9 cellular contexts compared by ENCODE assay signal in the genomic region with DNA sequence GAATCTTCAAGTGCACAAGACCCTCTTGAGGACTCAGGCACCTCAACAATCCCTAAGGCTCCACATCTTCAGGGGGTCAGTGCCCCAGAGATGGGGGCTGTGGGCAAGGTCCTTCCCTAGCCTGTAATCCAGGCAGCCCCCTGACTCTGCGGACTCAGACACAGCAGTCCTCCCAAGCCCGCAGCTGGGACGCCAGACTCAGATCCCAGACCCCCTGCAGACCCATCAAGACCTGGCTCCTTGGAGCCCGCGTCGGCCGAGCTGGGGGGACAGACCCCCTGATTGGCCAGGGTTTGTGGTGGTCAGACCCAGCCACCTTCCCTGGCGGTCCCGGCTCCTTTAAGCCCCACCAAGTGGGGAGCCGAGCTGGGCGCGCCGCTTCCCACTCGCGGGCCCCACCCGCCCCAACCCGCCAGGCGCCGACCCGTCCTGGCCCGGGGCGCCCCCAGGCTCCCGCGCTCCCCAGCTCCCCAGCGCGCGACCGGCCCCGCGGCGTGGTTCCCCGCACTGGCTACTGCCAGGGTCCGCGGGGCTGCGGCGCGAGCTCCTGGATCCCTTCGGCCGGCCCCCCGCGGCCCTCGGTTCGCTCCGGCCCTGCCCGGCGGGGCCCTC. TPM values are rescaled to one million over a fixed set of nuclear protein-coding genes. Genes with fewer than 3 reads are reported as not detected.
A peak's percentile ranks its signal among the peaks of the same experiment; 100 is the strongest.
DNase-seq lines count a peak whose midpoint lies in the region; ATAC-seq lines count a peak whose summit lies in the region.
"Had no signal": no experiment of that assay in that cellular context is flagged by ENCODE, and none has a peak within 500 bp of the region (broad histone marks: within the 10 kb centered on the region; RNA-seq: fewer than 3 reads in every experiment).

No MANE protein-coding gene starts in this region.

- intact Hi-C loops in activated naive CD4-positive, alpha-beta T cell treated with anti-CD3 and anti-CD28 coated beads for 36 hours (cut with micrococcal nuclease) = loop anchor here (2.0 kb wide), 1 partner anchor 54 kb away; no protein-coding TSS in a partner anchor
- intact Hi-C loops in aorta (cut with DNase I) = no loop called here

- no peak for DNase-seq in activated naive CD4-positive, alpha-beta T cell treated with anti-CD3 and anti-CD28 coated beads for 36 hours
- no peak for DNase-seq in activated naive CD4-positive, alpha-beta T cell treated with Interleukin-2 at 50 U/mL for 16 hours
- no peak for DNase-seq in effector memory CD4-positive, alpha-beta T cell
- peak; percentile 44 to 78 for DNase-seq in aorta
- DNase-seq in NCI-H2029 treated with DMSO at 0.1 percent for 48 hours (lab: John Stamatoyannopoulos, UW) = no peak

- peak overlapping the region; percentile 73 to 77 for H3K9ac ChIP-seq in mucosa of rectum (ENCODE audit: low read depth in 1 of 2, low read length in 2 of 2)

- no peak overlapping the region for H3K27ac ChIP-seq in effector memory CD4-positive, alpha-beta T cell (ENCODE audit: insufficient read depth, low read length, poor library complexity, severe bottlenecking)
- H3K27ac ChIP-seq in mucosa of rectum (ENCODE audit: low read depth in 2 of 2, low read length in 2 of 2) (peak overlapping the region in 1 of 2 donors; percentile 58), aorta (ENCODE audit: low read depth in 1 of 2, low read length in 2 of 2) (peak overlapping the region in 1 of 2 donors; percentile 49)

- no peaks in the 10 kb centered on the region for H3K9me3 ChIP-seq in effector memory CD4-positive, alpha-beta T cell (ENCODE audit: control insufficient read depth, low read length)
- H3K9me3 ChIP-seq in mucosa of rectum (ENCODE audit: control insufficient read depth in 2 of 2, low read length in 2 of 2) = no peaks in the 10 kb centered on the region
- H3K9me3 ChIP-seq in aorta (ENCODE audit: control insufficient read depth, low read length) = no peaks in the 10 kb centered on the region

- WGBS in aorta, 2 donors = 0 to 1% methylated on average over 33 to 46 of the region's 46 CpGs

- no peaks in the 10 kb centered on the region for H3K36me3 Mint-ChIP-seq in activated naive CD4-positive, alpha-beta T cell treated with anti-CD3 and anti-CD28 coated beads for 36 hours (ENCODE audit: low read depth)

- ATAC-seq in aorta (ENCODE audit: low FRiP score) (no peak), HG02623 (IDR thresholded peaks at IDR 0.05; ENCODE audit: unreplicated experiment) (no peak), GM18858 (IDR thresholded peaks at IDR 0.05; ENCODE audit: unreplicated experiment) (no peak)

- H3K4me1 Mint-ChIP-seq in activated naive CD4-positive, alpha-beta T cell treated with anti-CD3 and anti-CD28 coated beads for 36 hours (ENCODE audit: low read depth) = peaks cover 25% of the 10 kb centered on the region

- H3K4me3 ChIP-seq in effector memory CD4-positive, alpha-beta T cell (ENCODE audit: insufficient read depth, low read depth, low read length, poor library complexity, severe bottlenecking) = peak overlapping the region; percentile 46
- H3K4me3 ChIP-seq in mucosa of rectum (ENCODE audit: low read length in 2 of 2) = peak overlapping the region; percentile 66 to 79
- H3K4me3 ChIP-seq in aorta (ENCODE audit: low read length in 2 of 2) = peak overlapping the region; percentile 80 to 86

- peaks cover 18% of the 10 kb centered on the region for H3K4me1 ChIP-seq in effector memory CD4-positive, alpha-beta T cell (ENCODE audit: control insufficient read depth, insufficient read depth, low read length, poor library complexity, severe bottlenecking)
- H3K4me1 ChIP-seq in mucosa of rectum (ENCODE audit: control insufficient read depth in 2 of 2, insufficient read depth in 2 of 2, low read length in 2 of 2) (peaks cover 46 to 52% of the 10 kb centered on the region in 2 donors), aorta (ENCODE audit: control insufficient read depth in 1 of 2, insufficient read depth in 2 of 2, low read length in 2 of 2) (no peaks in the 10 kb centered on the region)

- peak overlapping the region; percentile 45 for H3K4me3 Mint-ChIP-seq in activated naive CD4-positive, alpha-beta T cell treated with anti-CD3 and anti-CD28 coated beads for 36 hours

- CTCF ChIA-PET in activated naive CD4-positive, alpha-beta T cell treated with anti-CD3 and anti-CD28 coated beads for 36 hours (lab: Charles Lee) = no interaction called here

- H3K27ac Mint-ChIP-seq in activated naive CD4-positive, alpha-beta T cell treated with anti-CD3 and anti-CD28 coated beads for 36 hours = no peak overlapping the region
- H3K27ac Mint-ChIP-seq: T-helper 1 cell treated with Interleukin-12 subunit alpha and Interleukin-12 subunit beta and Interleukin-4 antibody, amounts not matched to agents 30 μg/mL and 1 μg/mL, for 36 hours had no signal

- no peaks in the 10 kb centered on the region for H3K36me3 ChIP-seq in effector memory CD4-positive, alpha-beta T cell (ENCODE audit: control insufficient read depth, insufficient read depth, low read length)
- H3K36me3 ChIP-seq in mucosa of rectum (ENCODE audit: control insufficient read depth in 2 of 2, insufficient read depth in 2 of 2, low read length in 2 of 2) (no peaks in the 10 kb centered on the region), aorta (ENCODE audit: control insufficient read depth in 1 of 2, insufficient read depth in 2 of 2, low read length in 1 of 2) (no peaks in the 10 kb centered on the region)

- H3K27me3 Mint-ChIP-seq in activated naive CD4-positive, alpha-beta T cell treated with anti-CD3 and anti-CD28 coated beads for 36 hours (ENCODE audit: low read depth) = peaks cover 27% of the 10 kb centered on the region

- peaks cover 4% of the 10 kb centered on the region for H3K27me3 ChIP-seq in effector memory CD4-positive, alpha-beta T cell (replicated peaks; ENCODE audit: control insufficient read depth, insufficient read depth, low read length, poor library complexity, severe bottlenecking)
- peaks cover 10 to 11% of the 10 kb centered on the region in 2 donors for H3K27me3 ChIP-seq in mucosa of rectum (ENCODE audit: control insufficient read depth in 2 of 2, insufficient read depth in 2 of 2, low read length in 2 of 2)
- no peaks in the 10 kb centered on the region for H3K27me3 ChIP-seq in aorta (ENCODE audit: control insufficient read depth in 1 of 2, insufficient read depth in 2 of 2, low read length in 1 of 2)

- H3K9me3 Mint-ChIP-seq in activated naive CD4-positive, alpha-beta T cell treated with anti-CD3 and anti-CD28 coated beads for 36 hours = no peaks in the 10 kb centered on the region
- H3K9me3 Mint-ChIP-seq: T-helper 1 cell treated with Interleukin-12 subunit alpha and Interleukin-12 subunit beta and Interleukin-4 antibody, amounts not matched to agents 30 μg/mL and 1 μg/mL, for 36 hours had no signal

RNA-seq across cellular contexts. Expression of a gene that starts 0.5 kb away (rescaled TPM):
- 1 to 10 TPM; 3.5 to 3.9 TPM for total RNA-seq in activated naive CD4-positive, alpha-beta T cell treated with anti-CD3 and anti-CD28 coated beads for 36 hours
- 10 to 100 TPM; 64.1 to 69.1 TPM for total RNA-seq in aorta
- 10 to 100 TPM; 11.9 to 48.4 TPM for polyA plus RNA-seq in aorta

RNA-seq across cellular contexts. Expression of a gene that starts 54.0 kb away (rescaled TPM):
- total RNA-seq in activated naive CD4-positive, alpha-beta T cell treated with anti-CD3 and anti-CD28 coated beads for 36 hours = not detected
- not detected for total RNA-seq in aorta
- polyA plus RNA-seq in aorta = not detected

Comparison
In these comparisons a context has a peak if more than half of its experiments do, and no peak if none do; other contexts are left out.
1. DNase-seq: peak in aorta (2 of 2); none in activated naive CD4-positive, alpha-beta T cell treated with anti-CD3 and anti-CD28 coated beads for 36 hours (single experiment), activated naive CD4-positive, alpha-beta T cell treated with Interleukin-2 at 50 U/mL for 16 hours (single experiment), effector memory CD4-positive, alpha-beta T cell (0 of 3) and NCI-H2029 treated with DMSO at 0.1 percent for 48 hours (single experiment).
2. RNA of a gene that starts 0.5 kb away (total RNA-seq): 64.1 to 69.1 TPM in aorta; 3.5 to 3.9 TPM in activated naive CD4-positive, alpha-beta T cell treated with anti-CD3 and anti-CD28 coated beads for 36 hours; every median in the first group is over 10 times any median in the second.
3. Peak in every context shown above with its lines, with median percentiles within 50 percentile points of each other: H3K4me3 ChIP-seq.